Comparison of ENCODE assay signal across 8 cellular contexts in the genomic region with DNA sequence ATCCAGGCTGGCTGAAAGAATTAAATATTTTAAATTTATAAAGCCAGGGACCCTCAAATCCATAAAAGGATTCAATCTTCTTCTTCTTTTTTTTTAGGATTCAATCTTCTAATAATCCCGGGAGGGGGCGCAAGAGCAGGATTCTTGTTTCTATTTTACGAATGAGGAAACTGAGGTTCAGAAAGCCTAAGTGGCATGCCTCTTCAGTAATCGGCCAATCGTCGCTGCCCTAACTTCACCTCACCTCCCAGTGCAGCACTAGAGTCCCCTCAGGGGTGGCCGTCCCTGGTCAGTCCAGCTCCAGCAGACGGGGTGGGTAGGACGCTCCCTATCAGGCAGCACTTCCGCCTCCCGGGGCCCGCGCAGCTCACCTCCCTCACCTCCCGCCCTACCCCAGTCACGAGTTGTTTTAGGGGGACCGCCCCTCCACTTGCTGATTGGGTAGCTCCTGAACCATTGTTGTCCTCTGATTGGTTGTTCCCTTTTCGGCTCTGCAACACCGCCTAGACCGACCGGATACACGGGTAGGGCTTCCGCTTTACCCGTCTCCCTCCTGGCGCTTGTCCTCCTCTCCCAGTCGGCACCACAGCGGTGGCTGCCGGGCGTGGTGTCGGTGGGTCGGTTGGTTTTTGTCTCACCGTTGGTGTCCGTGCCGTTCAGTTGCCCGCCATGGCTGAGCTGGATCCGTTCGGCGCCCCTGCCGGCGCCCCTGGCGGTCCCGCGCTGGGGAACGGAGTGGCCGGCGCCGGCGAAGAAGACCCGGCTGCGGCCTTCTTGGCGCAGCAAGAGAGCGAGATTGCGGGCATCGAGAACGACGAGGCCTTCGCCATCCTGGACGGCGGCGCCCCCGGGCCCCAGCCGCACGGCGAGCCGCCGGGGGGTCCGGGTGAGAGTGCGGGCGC. TPM values are rescaled to one million over a fixed set of nuclear protein-coding genes. Genes with fewer than 3 reads are reported as not detected.
A peak's percentile ranks its signal among the peaks of the same experiment; 100 is the strongest.
DNase-seq lines count a peak whose midpoint lies in the region; ATAC-seq and TF ChIP-seq lines count a peak whose summit lies in the region.

A gene with protein sequence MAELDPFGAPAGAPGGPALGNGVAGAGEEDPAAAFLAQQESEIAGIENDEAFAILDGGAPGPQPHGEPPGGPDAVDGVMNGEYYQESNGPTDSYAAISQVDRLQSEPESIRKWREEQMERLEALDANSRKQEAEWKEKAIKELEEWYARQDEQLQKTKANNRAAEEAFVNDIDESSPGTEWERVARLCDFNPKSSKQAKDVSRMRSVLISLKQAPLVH (plus strand): TSS at position 534 of the 902 bp plus-strand sequence. CDS start 136 bp downstream, at position 670.

- H3K27me3 Mint-ChIP-seq in activated naive CD4-positive, alpha-beta T cell treated with anti-CD3 and anti-CD28 coated beads, Interleukin-2, amount 10 ng/mL, durations not matched to agents 7 days and 5 days: peaks cover 19% of the 10 kb centered on the region

- WGBS in gastroesophageal sphincter (ENCODE audit: low coverage in 1 of 2), 2 donors: 0 to 1% methylated on average over 4 to 19 of the region's 68 CpGs

- H3K9ac ChIP-seq in SK-N-MC (ENCODE audit: insufficient read length): peak within 1 kb of the TSS; percentile 92

- peak within 1 kb of the TSS; percentile 82; the same call in 1 of the 2 replicates for H3K27ac ChIP-seq in SK-N-MC
- H3K27ac ChIP-seq in gastroesophageal sphincter: peak within 1 kb of the TSS; percentile 86 to 95 (median 90)
- H3K27ac ChIP-seq in neutrophil: peak within 1 kb of the TSS; percentile 95
- peak within 1 kb of the TSS; percentile 94 for H3K27ac ChIP-seq in substantia nigra (ENCODE audit: low read depth, low read length, poor library complexity, severe bottlenecking)

- DNase-seq in GM10248 (ENCODE audit: extremely low spot score) (peak; percentile 99), NB4 (ENCODE audit: low read depth) (peak; percentile 98), SK-N-MC (ENCODE audit: low read depth, low spot score) (peak; percentile 90), substantia nigra (lab: John Stamatoyannopoulos, UW) (peak; percentile 91 to 99 (median 97))
- DNase-seq in activated naive CD4-positive, alpha-beta T cell treated with anti-CD3 and anti-CD28 coated beads, Interleukin-2, amount 10 ng/mL, durations not matched to agents 7 days and 5 days: peak; percentile 97

- no peaks in the 10 kb centered on the region for H3K27me3 ChIP-seq in gastroesophageal sphincter
- no peaks in the 10 kb centered on the region for H3K27me3 ChIP-seq in neutrophil

- peak; percentile 84 for TF ChIP-seq POLR2A in NB4 (IDR thresholded peaks at IDR 0.05; ENCODE audit: extremely low read depth, insufficient read length)
- peak; percentile 85 to 89 for TF ChIP-seq POLR2A in gastroesophageal sphincter (IDR thresholded peaks at IDR 0.05)

- peaks cover 16% of the 10 kb centered on the region for H3K36me3 ChIP-seq in SK-N-MC (ENCODE audit: insufficient read depth, low read length)
- H3K36me3 ChIP-seq in gastroesophageal sphincter: no peaks in the 10 kb centered on the region
- no peaks in the 10 kb centered on the region for H3K36me3 ChIP-seq in neutrophil

- peak; percentile 99 for ATAC-seq in HG02571 (IDR thresholded peaks at IDR 0.05; ENCODE audit: unreplicated experiment)
- ATAC-seq in gastroesophageal sphincter: peak; percentile 100

- peak within 1 kb of the TSS; percentile 91 for H3K27ac Mint-ChIP-seq in activated naive CD4-positive, alpha-beta T cell treated with anti-CD3 and anti-CD28 coated beads, Interleukin-2, amount 10 ng/mL, durations not matched to agents 7 days and 5 days

- no peaks in the 10 kb centered on the region for H3K9me3 Mint-ChIP-seq in activated naive CD4-positive, alpha-beta T cell treated with anti-CD3 and anti-CD28 coated beads, Interleukin-2, amount 10 ng/mL, durations not matched to agents 7 days and 5 days

- H3K4me1 Mint-ChIP-seq in activated naive CD4-positive, alpha-beta T cell treated with anti-CD3 and anti-CD28 coated beads, Interleukin-2, amount 10 ng/mL, durations not matched to agents 7 days and 5 days: peaks cover 48% of the 10 kb centered on the region

- H3K9me3 ChIP-seq in SK-N-MC (ENCODE audit: low read depth, low read length) (no peaks in the 10 kb centered on the region), gastroesophageal sphincter (no peaks in the 10 kb centered on the region), neutrophil (no peaks in the 10 kb centered on the region)

- H3K36me3 Mint-ChIP-seq in activated naive CD4-positive, alpha-beta T cell treated with anti-CD3 and anti-CD28 coated beads, Interleukin-2, amount 10 ng/mL, durations not matched to agents 7 days and 5 days: peaks cover 26% of the 10 kb centered on the region

- TF ChIP-seq CTCF in GM10248 (IDR thresholded peaks at IDR 0.05; ENCODE audit: control extremely low read depth, extremely low read depth, low read depth, missing control alignments) (peak; percentile 39), NB4 (IDR thresholded peaks at IDR 0.05; ENCODE audit: low read depth, low read length) (peak; percentile 29), gastroesophageal sphincter (IDR thresholded peaks at IDR 0.05) (peak; percentile 47 to 71 (median 62)), neutrophil (IDR thresholded peaks at IDR 0.05) (peak; percentile 50)

- no peak for TF ChIP-seq EP300 in gastroesophageal sphincter (IDR thresholded peaks at IDR 0.05)

- H3K4me3 ChIP-seq in NB4 (ENCODE audit: low read depth, low read length): peak within 1 kb of the TSS; percentile 96
- H3K4me3 ChIP-seq in SK-N-MC: peak within 1 kb of the TSS; percentile 98
- H3K4me3 ChIP-seq in gastroesophageal sphincter: peak within 1 kb of the TSS; percentile 81 to 83
- H3K4me3 ChIP-seq in neutrophil (ENCODE audit: low read depth in 1 of 2, low read length in 1 of 2): peak within 1 kb of the TSS; percentile 84 to 96

- POLR2A ChIA-PET in GM10248 (lab: Yijun Ruan, JAX): interaction anchor here (0.5 to 1.8 kb wide), 8 partner anchors 16 to 436 kb away, joined by 3 to 8 read pairs (median 4); a partner anchor contains a TSS

- peak within 1 kb of the TSS; percentile 92 for H3K4me3 Mint-ChIP-seq in activated naive CD4-positive, alpha-beta T cell treated with anti-CD3 and anti-CD28 coated beads, Interleukin-2, amount 10 ng/mL, durations not matched to agents 7 days and 5 days

- peaks cover 19 to 51% (median 31%) of the 10 kb centered on the region in 3 donors for H3K4me1 ChIP-seq in gastroesophageal sphincter
- peaks cover 32 to 33% of the 10 kb centered on the region in 2 experiments for H3K4me1 ChIP-seq in neutrophil (ENCODE audit: control insufficient read depth in 1 of 2, insufficient read depth in 1 of 2, low read depth in 1 of 2, low read length in 1 of 2)

- CTCF ChIA-PET in GM10248 (lab: Yijun Ruan, JAX): interaction anchor here (0.6 to 5.5 kb wide), 29 partner anchors 9 to 1221 kb away, joined by 3 to 44 read pairs (median 3); no protein-coding TSS in a partner anchor
- CTCF ChIA-PET in activated naive CD4-positive, alpha-beta T cell treated with anti-CD3 and anti-CD28 coated beads, Interleukin-2, amount 10 ng/mL, durations not matched to agents 7 days and 5 days (lab: Charles Lee): interaction anchor here (0.8 to 3.1 kb wide), 19 partner anchors 9 to 539 kb away, joined by 3 to 18 read pairs (median 4); a partner anchor contains a TSS

RNA-seq across cellular contexts. Expression of the gene that starts here (rescaled TPM):
- total RNA-seq in gastroesophageal sphincter: 100 to 1,000 TPM; 136 to 195 (median 158) TPM

Comparison
In these comparisons a context has a peak if more than half of its experiments do, and no peak if none do; other contexts are left out.
1. Peak in every context shown above with its lines: DNase-seq, ATAC-seq, H3K4me3 ChIP-seq and H3K27ac ChIP-seq.